ENCODE assay signal across 1 cellular context in the genomic region with DNA sequence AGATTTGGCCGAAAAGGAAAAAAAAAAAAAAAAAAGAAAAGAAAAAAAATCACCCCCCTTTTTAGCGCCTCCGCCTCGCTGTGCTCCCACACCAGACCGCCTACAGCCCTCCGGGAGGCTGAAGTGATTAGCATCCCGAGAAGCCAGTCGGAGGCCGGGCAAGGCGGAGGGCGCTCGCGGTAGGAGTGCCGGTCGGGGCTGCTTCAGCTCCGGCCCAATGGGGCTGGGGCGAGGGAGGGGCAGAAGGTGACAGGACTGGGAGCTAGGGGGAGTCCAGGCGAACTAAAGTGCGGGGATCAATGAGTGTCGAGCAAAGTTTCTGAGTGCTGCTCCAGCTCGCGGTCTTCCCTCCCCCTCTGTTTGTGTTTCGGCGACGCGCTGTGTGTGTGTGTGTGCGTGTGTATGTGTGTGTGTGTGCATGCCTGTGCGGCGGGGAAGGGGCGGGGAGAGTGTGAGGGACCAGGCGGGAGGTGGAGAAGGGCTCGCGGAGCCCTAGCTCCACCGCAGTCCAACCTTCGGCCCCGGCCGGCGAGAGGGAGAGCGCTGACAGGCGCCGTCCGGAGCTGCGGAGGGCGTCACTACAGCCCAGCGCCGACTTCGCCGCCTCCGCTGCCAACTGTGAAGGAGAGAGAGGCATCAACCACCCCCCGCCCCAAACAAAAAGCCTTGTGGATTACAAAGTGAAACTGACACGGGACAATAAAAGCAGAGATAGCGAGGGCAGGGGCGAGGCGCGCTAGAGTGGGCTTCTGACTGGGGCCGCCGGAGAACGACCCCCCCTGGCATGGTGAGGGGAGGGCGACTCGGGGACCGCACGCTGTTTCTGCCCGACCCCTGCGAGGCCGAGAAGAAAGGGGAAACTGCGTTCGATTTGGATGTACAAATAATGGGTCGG.
TF ChIP-seq lines count a peak whose summit lies in the region.

FAT4 (plus strand) TSS at position 280 of the 895 bp plus-strand sequence. CDS start 1,457 bp downstream, outside the sequence.

TF ChIP-seq in H1, 55 proteins besides CTCF, POLR2A, EP300 and RAD21 (continued from another document):
- TF ChIP-seq RBBP5 (IDR thresholded peaks at IDR 0.05; ENCODE audit: borderline replicate concordance, low read depth, low read length) (peak; percentile 93), GTF2F1 (IDR thresholded peaks at IDR 0.05; ENCODE audit: borderline replicate concordance, low read depth, low read length) (no peak), CHD1 (IDR thresholded peaks at IDR 0.05; ENCODE audit: low read depth, low read length) (no peak), EZH2 (IDR thresholded peaks at IDR 0.05; ENCODE audit: low read depth, low read length, severe bottlenecking) (no peak), CHD7 (IDR thresholded peaks at IDR 0.05; ENCODE audit: insufficient replicate concordance, low read length) (no peak), TAF7 (optimal IDR thresholded peaks at IDR 0.05; ENCODE audit: borderline replicate concordance, low read depth, low read length) (no peak), CBX5 (IDR thresholded peaks at IDR 0.05; ENCODE audit: low read depth, low read length) (no peak), SP1 (IDR thresholded peaks at IDR 0.05; ENCODE audit: low read depth, low read length) (peak; percentile 28; the same call in 1 of the 2 replicates), TEAD4 (IDR thresholded peaks at IDR 0.05; ENCODE audit: low read depth, low read length) (peak; percentile 59; the same call in 1 of the 2 replicates), CTBP2 (IDR thresholded peaks at IDR 0.05; ENCODE audit: borderline replicate concordance, insufficient read depth, insufficient read length, low read length) (no peak), CHD2 (IDR thresholded peaks at IDR 0.05; ENCODE audit: low read length) (no peak), KDM4A (IDR thresholded peaks at IDR 0.05; ENCODE audit: low read depth, low read length, severe bottlenecking) (peak; percentile 97), SUZ12 (IDR thresholded peaks at IDR 0.05; ENCODE audit: low read length) (no peak), NANOG (IDR thresholded peaks at IDR 0.05; ENCODE audit: insufficient read depth, low read depth, low read length, poor library complexity, severe bottlenecking) (no peak), E2F6 (IDR thresholded peaks at IDR 0.05) (no peak; the same call in 1 of the 2 replicates), JUN (IDR thresholded peaks at IDR 0.05; ENCODE audit: low read depth, low read length) (no peak), SIN3A (conservative IDR thresholded peaks at IDR 0.05 in 1 of 2, IDR thresholded peaks at IDR 0.05 in 1 of 2; ENCODE audit: low read depth in 1 of 2, low read length in 2 of 2) (peak; percentile 61 to 75; a peak in 1 of 4 replicates), POLR2AphosphoS5 (IDR thresholded peaks at IDR 0.05; ENCODE audit: low read depth, low read length) (no peak), SAP30 (IDR thresholded peaks at IDR 0.05; ENCODE audit: insufficient read depth, insufficient replicate concordance, low read length) (peak; percentile 84), TAF1 (IDR thresholded peaks at IDR 0.05; ENCODE audit: low read depth, low read length) (peak; percentile 62; the same call in 1 of the 2 replicates), RXRA (IDR thresholded peaks at IDR 0.05; ENCODE audit: insufficient read depth, low read depth, low read length) (no peak), HDAC2 (IDR thresholded peaks at IDR 0.05; ENCODE audit: borderline replicate concordance in 1 of 2, low read depth in 2 of 2, low read length in 2 of 2) (0 out of 4 replicates have a peak, but pooled peaks of 1 of the 2 experiments have one; percentile 5), SP4 (IDR thresholded peaks at IDR 0.05; ENCODE audit: low read length) (no peak), JUND (IDR thresholded peaks at IDR 0.05; ENCODE audit: low read length) (no peak), RNF2 (IDR thresholded peaks at IDR 0.05; ENCODE audit: borderline replicate concordance, low read depth, low read length, missing control alignments, poor library complexity, severe bottlenecking) (no peak), KDM1A (IDR thresholded peaks at IDR 0.05; ENCODE audit: borderline replicate concordance, low read length) (no peak), HDAC6 (IDR thresholded peaks at IDR 0.05; ENCODE audit: low read depth, low read length) (no peak), ATF3 (IDR thresholded peaks at IDR 0.05; ENCODE audit: insufficient read depth, low read depth, low read length) (no peak), KDM5A (IDR thresholded peaks at IDR 0.05; ENCODE audit: low read length) (no peak), EGR1 (IDR thresholded peaks at IDR 0.05; ENCODE audit: borderline replicate concordance, low read depth, low read length) (no peak), GABPA (IDR thresholded peaks at IDR 0.05; ENCODE audit: borderline replicate concordance, insufficient read depth, low read length) (no peak), MAFK (IDR thresholded peaks at IDR 0.05; ENCODE audit: low read depth, low read length) (no peak), SP2 (IDR thresholded peaks at IDR 0.05; ENCODE audit: low read length) (peak; percentile 19; the same call in 1 of the 2 replicates), CREB1 (IDR thresholded peaks at IDR 0.05) (no peak; the same call in 1 of the 2 replicates), SIRT6 (IDR thresholded peaks at IDR 0.05; ENCODE audit: low read length) (no peak), SIX5 (IDR thresholded peaks at IDR 0.05; ENCODE audit: low read depth, low read length) (no peak), BCL11A (IDR thresholded peaks at IDR 0.05; ENCODE audit: low read depth in 2 of 2, low read length in 2 of 2) (no peak), CBX8 (IDR thresholded peaks at IDR 0.05; ENCODE audit: borderline replicate concordance, low read depth, low read length) (no peak), FOSL1 (IDR thresholded peaks at IDR 0.05; ENCODE audit: insufficient read depth, low read depth, low read length) (no peak), BRCA1 (IDR thresholded peaks at IDR 0.05; ENCODE audit: low read depth, low read length) (no peak), CEBPB (IDR thresholded peaks at IDR 0.05; ENCODE audit: low read depth, low read length) (no peak), TBP (IDR thresholded peaks at IDR 0.05; ENCODE audit: low read depth, low read length) (no peak), PHF8 (conservative IDR thresholded peaks at IDR 0.05; ENCODE audit: low read depth, low read length) (no peak), POU5F1 (IDR thresholded peaks at IDR 0.05; ENCODE audit: low read depth, low read length) (no peak), ASH2L (IDR thresholded peaks at IDR 0.05; ENCODE audit: low read length) (peak; percentile 78), SRF (IDR thresholded peaks at IDR 0.05; ENCODE audit: low read depth, low read length) (no peak), ZNF274 (IDR thresholded peaks at IDR 0.05; ENCODE audit: borderline replicate concordance, extremely low read depth, low read length) (no peak), YY1 (IDR thresholded peaks at IDR 0.05; ENCODE audit: low read depth, low read length) (no peak), RFX5 (IDR thresholded peaks at IDR 0.05; ENCODE audit: borderline replicate concordance, low read depth, low read length) (no peak), TCF12 (IDR thresholded peaks at IDR 0.05; ENCODE audit: low read depth, low read length) (no peak)
- TF ChIP-seq, protein P1, sequence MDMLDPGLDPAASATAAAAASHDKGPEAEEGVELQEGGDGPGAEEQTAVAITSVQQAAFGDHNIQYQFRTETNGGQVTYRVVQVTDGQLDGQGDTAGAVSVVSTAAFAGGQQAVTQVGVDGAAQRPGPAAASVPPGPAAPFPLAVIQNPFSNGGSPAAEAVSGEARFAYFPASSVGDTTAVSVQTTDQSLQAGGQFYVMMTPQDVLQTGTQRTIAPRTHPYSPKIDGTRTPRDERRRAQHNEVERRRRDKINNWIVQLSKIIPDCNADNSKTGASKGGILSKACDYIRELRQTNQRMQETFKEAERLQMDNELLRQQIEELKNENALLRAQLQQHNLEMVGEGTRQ (IDR thresholded peaks at IDR 0.05; ENCODE audit: low read length) = no peak
- TF ChIP-seq, protein P2, sequence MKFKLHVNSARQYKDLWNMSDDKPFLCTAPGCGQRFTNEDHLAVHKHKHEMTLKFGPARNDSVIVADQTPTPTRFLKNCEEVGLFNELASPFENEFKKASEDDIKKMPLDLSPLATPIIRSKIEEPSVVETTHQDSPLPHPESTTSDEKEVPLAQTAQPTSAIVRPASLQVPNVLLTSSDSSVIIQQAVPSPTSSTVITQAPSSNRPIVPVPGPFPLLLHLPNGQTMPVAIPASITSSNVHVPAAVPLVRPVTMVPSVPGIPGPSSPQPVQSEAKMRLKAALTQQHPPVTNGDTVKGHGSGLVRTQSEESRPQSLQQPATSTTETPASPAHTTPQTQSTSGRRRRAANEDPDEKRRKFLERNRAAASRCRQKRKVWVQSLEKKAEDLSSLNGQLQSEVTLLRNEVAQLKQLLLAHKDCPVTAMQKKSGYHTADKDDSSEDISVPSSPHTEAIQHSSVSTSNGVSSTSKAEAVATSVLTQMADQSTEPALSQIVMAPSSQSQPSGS (IDR thresholded peaks at IDR 0.05; ENCODE audit: low read length) = no peak
- TF ChIP-seq, protein P3, sequence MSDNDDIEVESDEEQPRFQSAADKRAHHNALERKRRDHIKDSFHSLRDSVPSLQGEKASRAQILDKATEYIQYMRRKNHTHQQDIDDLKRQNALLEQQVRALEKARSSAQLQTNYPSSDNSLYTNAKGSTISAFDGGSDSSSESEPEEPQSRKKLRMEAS (IDR thresholded peaks at IDR 0.05) = peak; percentile 52; the same call in 1 of the 2 replicates
